ENCODE assay signal across 4 cellular contexts in genomic region chr3:48271190-48271589, GRCh38. TPM values are rescaled to one million over a fixed set of nuclear protein-coding genes. Genes with fewer than 3 reads are reported as not detected.
"Had no signal": no experiment of that assay in that cellular context is flagged by ENCODE, and none has a peak within 500 bp of the region (broad histone marks: within the 10 kb centered on the region; RNA-seq: fewer than 3 reads in every experiment).

No MANE protein-coding gene starts in this region.

RNA-seq across cellular contexts. Expression of gene CAMP, which starts 47.9 kb away (rescaled TPM):
- total RNA-seq: M059J, PC-3, Peyer's patch, SK-MEL-5 had no signal
